Comparison of ENCODE assay signal across 9 cellular contexts in the genomic region with DNA sequence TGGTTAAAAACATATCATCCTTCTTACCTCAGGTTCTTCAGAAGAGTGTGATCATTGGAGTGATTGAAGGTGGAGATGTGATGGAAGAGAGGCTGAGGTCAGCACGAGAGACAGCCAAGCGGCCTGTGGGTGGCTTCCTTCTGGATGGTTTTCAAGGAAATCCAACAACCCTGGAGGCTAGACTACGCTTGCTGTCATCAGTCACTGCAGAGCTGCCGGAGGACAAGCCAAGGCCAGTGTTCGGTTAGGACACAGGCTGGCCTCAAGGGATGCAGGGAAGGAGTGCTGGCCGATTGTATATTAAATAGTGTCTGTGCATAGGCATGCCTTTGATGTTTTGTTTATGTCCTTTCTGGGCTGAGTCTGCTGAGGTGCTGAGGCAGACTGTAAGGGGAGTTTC.
"Had no signal": no experiment of that assay in that cellular context is flagged by ENCODE, and none has a peak within 500 bp of the region (broad histone marks: within the 10 kb centered on the region; RNA-seq: fewer than 3 reads in every experiment).

No MANE protein-coding gene starts in this region.

- H3K27ac Mint-ChIP-seq: HFFc6, IgD-negative memory B cell had no signal

- DNase-seq: GM23248, GOT3, H7, HFFc6 had no signal

- H3K4me3 ChIP-seq: GM23248, HAP-1 had no signal

- ATAC-seq: HCT116, HepG2 had no signal

- H3K9me3 ChIP-seq: HAP-1 had no signal

- H3K27me3 Mint-ChIP-seq: IgD-negative memory B cell had no signal

- H3K4me1 ChIP-seq: HAP-1 had no signal

- H3K27ac ChIP-seq: GM23248, HL-60 had no signal

- H3K9me3 Mint-ChIP-seq: HFFc6, IgD-negative memory B cell had no signal

- H3K4me3 Mint-ChIP-seq: HFFc6, IgD-negative memory B cell had no signal
